In genomic region chr1:156102634-156103511, GRCh38 we compare ENCODE assay signal across 9 cellular contexts. TPM values are rescaled to one million over a fixed set of nuclear protein-coding genes. Genes with fewer than 3 reads are reported as not detected.
DNase-seq lines count a peak whose midpoint lies in the region; ATAC-seq and TF ChIP-seq lines count a peak whose summit lies in the region.
"Had no signal": no experiment of that assay in that cellular context is flagged by ENCODE, and none has a peak within 500 bp of the region (broad histone marks: within the 10 kb centered on the region; RNA-seq: fewer than 3 reads in every experiment).

No MANE protein-coding gene starts in this region.

- H3K4me3 Mint-ChIP-seq in stimulated activated naive CD8-positive, alpha-beta T cell treated with anti-CD3 and anti-CD28 coated beads, Interleukin-15, amount 100 ng/mL, for 72 hours = peak overlapping the region; percentile 27 to 48

- no peak for TF ChIP-seq CTCF in VCaP (conservative IDR thresholded peaks at IDR 0.05)
- no peak for TF ChIP-seq CTCF in right atrium auricular region (IDR thresholded peaks at IDR 0.05)

- no peaks in the 10 kb centered on the region for H3K9me3 ChIP-seq in right atrium auricular region

- H3K27ac Mint-ChIP-seq in stimulated activated naive CD8-positive, alpha-beta T cell treated with anti-CD3 and anti-CD28 coated beads, Interleukin-15, amount 100 ng/mL, for 72 hours = peak overlapping the region in 1 of 2 donors; percentile 23

- peaks cover 34% of the 10 kb centered on the region for H3K27me3 Mint-ChIP-seq in stimulated activated naive CD8-positive, alpha-beta T cell treated with anti-CD3 and anti-CD28 coated beads, Interleukin-15, amount 100 ng/mL, for 72 hours

- peaks cover 0 to 74% of the 10 kb centered on the region in 2 donors for H3K4me1 ChIP-seq in right atrium auricular region

- TF ChIP-seq POLR2A in erythroblast (IDR thresholded peaks at IDR 0.05; ENCODE audit: low read length) = no peak

- H3K27ac ChIP-seq in VCaP (peak overlapping the region; percentile 77; the same call in 1 of the 2 replicates), right atrium auricular region (peak overlapping the region; percentile 95 to 99)

- no peaks in the 10 kb centered on the region for H3K9me3 Mint-ChIP-seq in stimulated activated naive CD8-positive, alpha-beta T cell treated with anti-CD3 and anti-CD28 coated beads, Interleukin-15, amount 100 ng/mL, for 72 hours

- ATAC-seq in stimulated activated naive CD8-positive, alpha-beta T cell treated with anti-CD3 and anti-CD28 coated beads, Interleukin-15, amount 100 ng/mL, for 72 hours = no peak

- no peaks in the 10 kb centered on the region for H3K27me3 ChIP-seq in right atrium auricular region

- peak overlapping the region in 1 of 2 donors; percentile 17 for H3K4me3 ChIP-seq in right atrium auricular region

- DNase-seq in NOMO-1 (lab: John Stamatoyannopoulos, UW; ENCODE audit: unreplicated experiment in 2 of 2) (peak; percentile 23 to 48), NOMO-1 treated with dmso at 0.1 percent for 144 hours (lab: John Stamatoyannopoulos, UW; ENCODE audit: unreplicated experiment) (no peak), right atrium auricular region (ENCODE audit: low spot score) (no peak), erythroblast (lab: John Stamatoyannopoulos, UW) (no peak), NCI-H1436 (lab: John Stamatoyannopoulos, UW) (no peak)
- DNase-seq in stimulated activated naive CD8-positive, alpha-beta T cell treated with anti-CD3 and anti-CD28 coated beads, Interleukin-15, amount 100 ng/mL, for 72 hours = no peak
- no peak for DNase-seq in activated CD4-positive, alpha-beta T cell treated with anti-CD3 and anti-CD28 coated beads for 4 hours
- DNase-seq: SHP77 had no signal

- H3K36me3 ChIP-seq in right atrium auricular region = no peaks in the 10 kb centered on the region

- H3K4me1 Mint-ChIP-seq in stimulated activated naive CD8-positive, alpha-beta T cell treated with anti-CD3 and anti-CD28 coated beads, Interleukin-15, amount 100 ng/mL, for 72 hours = peaks cover 92% of the 10 kb centered on the region

RNA-seq across cellular contexts. Expression of gene LMNA, which starts 11.6 kb away (rescaled TPM):
- total RNA-seq in right atrium auricular region = 100 to 1,000 TPM; 258 to 273 TPM

RNA-seq across cellular contexts. Expression of gene MEX3A, which starts 20.6 kb away (rescaled TPM):
- under 1 TPM; 0.15 to 0.47 TPM for total RNA-seq in right atrium auricular region

RNA-seq across cellular contexts. Expression of gene RAB25, which starts 41.9 kb away (rescaled TPM):
- under 1 TPM in 1 of 2 donors, not detected in 1; 0.98 TPM for total RNA-seq in right atrium auricular region

RNA-seq across cellular contexts. Expression of gene LAMTOR2, which starts 48.3 kb away (rescaled TPM):
- total RNA-seq in right atrium auricular region = 10 to 100 TPM; 46.1 to 50.7 TPM

RNA-seq across cellular contexts. Expression of gene UBQLN4, which starts 49.3 kb away (rescaled TPM):
- 10 to 100 TPM; 14.6 to 25.9 TPM for total RNA-seq in right atrium auricular region

Comparison
In these comparisons a context has a peak if more than half of its experiments do, and no peak if none do; other contexts are left out.
1. DNase-seq: peak in NOMO-1 (2 of 2); none in NOMO-1 treated with dmso at 0.1 percent for 144 hours (single experiment), right atrium auricular region (single experiment), stimulated activated naive CD8-positive, alpha-beta T cell treated with anti-CD3 and anti-CD28 coated beads, Interleukin-15, amount 100 ng/mL, for 72 hours (0 of 2), activated CD4-positive, alpha-beta T cell treated with anti-CD3 and anti-CD28 coated beads for 4 hours (0 of 2), erythroblast (0 of 2) and NCI-H1436 (single experiment).